In the genomic region with DNA sequence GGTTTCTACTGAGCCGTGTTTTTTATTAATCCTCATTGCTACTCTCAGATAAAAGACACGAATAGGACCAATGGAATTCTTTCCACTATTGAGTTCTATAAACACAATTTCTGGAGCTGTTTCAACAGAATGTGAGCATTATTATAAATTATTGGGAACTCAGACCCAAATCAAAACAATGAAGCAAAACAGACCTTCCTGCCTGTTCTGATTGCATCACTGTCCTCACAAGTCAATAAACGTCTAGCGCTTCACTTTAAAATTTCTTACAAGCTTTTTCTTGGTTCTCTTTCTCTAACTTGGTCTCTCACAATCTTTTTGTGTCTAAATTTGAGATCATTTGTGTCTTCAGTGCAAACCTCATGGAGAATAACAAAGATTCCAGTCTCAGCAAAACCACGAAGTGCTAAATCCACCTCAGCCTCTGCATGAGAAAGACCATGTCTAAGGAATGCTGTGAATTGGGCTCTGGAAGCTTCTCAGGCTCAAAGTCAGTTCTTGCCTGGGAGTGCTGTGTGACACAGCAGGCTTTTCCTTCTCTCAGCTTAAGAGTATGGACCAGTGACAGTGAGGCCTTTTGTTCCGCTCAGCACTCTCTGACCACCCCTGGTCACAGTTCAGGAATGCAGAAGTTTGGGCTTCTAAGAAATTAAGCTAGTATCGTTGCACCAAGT, we compare ENCODE assay signal across 11 cellular contexts. TPM values are rescaled to one million over a fixed set of nuclear protein-coding genes. Genes with fewer than 3 reads are reported as not detected.
DNase-seq lines count a peak whose midpoint lies in the region; ATAC-seq and TF ChIP-seq lines count a peak whose summit lies in the region.
"Had no signal": no experiment of that assay in that cellular context is flagged by ENCODE, and none has a peak within 500 bp of the region (broad histone marks: within the 10 kb centered on the region; RNA-seq: fewer than 3 reads in every experiment).

No MANE protein-coding gene starts in this region.

- H3K4me3 ChIP-seq in SJCRH30 (no peak overlapping the region), fibroblast of villous mesenchyme (ENCODE audit: low read depth, low read length) (no peak overlapping the region)

- H3K4me1 ChIP-seq in SJCRH30: peaks cover 36% of the 10 kb centered on the region

- no peaks in the 10 kb centered on the region for H3K9me3 ChIP-seq in SJCRH30 (replicated peaks)

- no peaks in the 10 kb centered on the region for H3K36me3 ChIP-seq in SJCRH30

- H3K27ac ChIP-seq in SJCRH30: peak overlapping the region; percentile 74

- DNase-seq in A172 (ENCODE audit: low spot score) (peak; percentile 17), SJCRH30 (peak; percentile 47 to 71), fibroblast of villous mesenchyme (ENCODE audit: low read depth) (peak; percentile 78), omental fat pad (ENCODE audit: low spot score) (no peak), head of caudate nucleus (no peak), GDM1 (lab: John Stamatoyannopoulos, UW) (no peak)
- no peak for DNase-seq in stimulated activated CD4-positive, alpha-beta T cell treated with anti-CD3 and anti-CD28 coated beads, Interleukin-2, amount 100 ng/mL, for 24 hours
- DNase-seq: activated T-cell treated with anti-CD3 and anti-CD28 coated beads, Interleukin-2, amount 50 U/mL, for 1 hour; NCI-H526 treated with DMSO at 0.1 percent for 48 hours had no signal

- TF ChIP-seq CTCF in fibroblast of villous mesenchyme (IDR thresholded peaks at IDR 0.05; ENCODE audit: insufficient read depth, low read depth, low read length): no peak
- no peak for TF ChIP-seq CTCF in omental fat pad (IDR thresholded peaks at IDR 0.05)

- intact Hi-C loops in head of caudate nucleus (cut with DNase I): no loop called here

- ATAC-seq in omental fat pad (ENCODE audit: low FRiP score) (peak; percentile 37), HG03521 (IDR thresholded peaks at IDR 0.05; ENCODE audit: unreplicated experiment) (no peak)

- H3K27me3 ChIP-seq in SJCRH30: no peaks in the 10 kb centered on the region

RNA-seq across cellular contexts. Expression of gene ARHGAP28, which starts 22.8 kb away (rescaled TPM):
- total RNA-seq in A172 (2014; rRNA removed; shearing (Covaris generic)): 20.4 and 24.3 TPM in 2 replicates
- 12.6 and 15.1 TPM in 2 replicates for total RNA-seq in SJCRH30 (2014; rRNA removed; shearing (Covaris generic))
- total RNA-seq in fibroblast of villous mesenchyme: 6.0 and 7.1 TPM in 2 replicates
- 10 to 100 TPM in 2 of 4 donors, 1 to 10 TPM in 2; 4.7 to 23.7 (median 10.4) TPM for total RNA-seq in omental fat pad
- total RNA-seq: T-helper 2 cell treated with Interferon-gamma antibody and Interleukin-4, amounts not matched to agents 100 ng/mL and 5 ng/mL, for 36 hours had no signal

Comparison
In these comparisons a context has a peak if more than half of its experiments do, and no peak if none do; other contexts are left out.
1. DNase-seq: peak in A172 (single experiment), SJCRH30 (2 of 2) and fibroblast of villous mesenchyme (single experiment); none in omental fat pad (single experiment), head of caudate nucleus (0 of 42), GDM1 (single experiment) and stimulated activated CD4-positive, alpha-beta T cell treated with anti-CD3 and anti-CD28 coated beads, Interleukin-2, amount 100 ng/mL, for 24 hours (0 of 2).